8 cellular contexts compared by ENCODE assay signal in the genomic region with DNA sequence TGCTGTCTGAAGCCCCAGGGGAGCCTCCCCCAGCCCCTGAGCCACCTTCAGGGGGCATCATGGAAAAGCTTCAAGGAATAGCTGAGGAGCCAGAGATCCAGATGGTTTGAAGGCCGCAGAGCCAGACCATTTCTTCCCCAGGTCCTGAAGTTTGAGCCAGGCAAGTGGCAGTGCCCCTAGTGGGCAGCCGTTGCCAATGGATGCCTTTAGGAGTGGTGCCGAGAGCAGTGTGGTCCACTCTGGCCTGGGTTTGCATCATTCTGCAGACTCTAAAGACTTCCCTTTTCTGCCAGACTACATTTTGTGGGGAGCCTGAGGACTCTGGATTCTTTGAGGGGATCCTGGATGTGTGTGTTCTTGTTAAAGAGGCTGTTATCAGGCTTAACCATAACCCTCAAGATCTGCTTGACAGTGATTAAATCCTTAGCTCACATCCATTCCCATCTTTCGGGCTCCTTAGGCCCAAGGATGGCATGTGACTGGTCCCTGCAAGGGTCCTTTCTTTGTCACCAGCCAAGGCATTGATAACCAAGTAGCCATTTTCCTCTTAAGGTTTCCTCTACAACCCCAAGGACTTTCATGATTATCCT. TPM values are rescaled to one million over a fixed set of nuclear protein-coding genes. Genes with fewer than 3 reads are reported as not detected.
DNase-seq lines count a peak whose midpoint lies in the region; ATAC-seq and TF ChIP-seq lines count a peak whose summit lies in the region.

No MANE protein-coding gene starts in this region.

- H3K9ac ChIP-seq in MM.1S (ENCODE audit: low read length), result no peak overlapping the region

- H3K9me3 ChIP-seq in MM.1S (replicated peaks; ENCODE audit: insufficient read depth, low read length), result no peaks in the 10 kb centered on the region
- no peaks in the 10 kb centered on the region for H3K9me3 ChIP-seq in naive thymus-derived CD4-positive, alpha-beta T cell (ENCODE audit: control insufficient read depth in 2 of 3, low read length in 3 of 3)

- TF ChIP-seq CTCF in MM.1S (IDR thresholded peaks at IDR 0.05; ENCODE audit: low read length), result peak; percentile 51

- H3K9me3 Mint-ChIP-seq in naive thymus-derived CD4-positive, alpha-beta T cell, result no peaks in the 10 kb centered on the region

- peaks cover 13 to 37% (median 14%) of the 10 kb centered on the region in 5 donors for H3K36me3 Mint-ChIP-seq in naive thymus-derived CD4-positive, alpha-beta T cell

- no peaks in the 10 kb centered on the region; the same call in 1 of the 2 replicates for H3K27me3 ChIP-seq in MM.1S (replicated peaks; ENCODE audit: insufficient read depth, low read length)
- no peaks in the 10 kb centered on the region for H3K27me3 ChIP-seq in naive thymus-derived CD4-positive, alpha-beta T cell (ENCODE audit: control insufficient read depth in 2 of 2, insufficient read depth in 2 of 2, low read length in 2 of 2)

- H3K4me3 Mint-ChIP-seq in naive thymus-derived CD4-positive, alpha-beta T cell, result no peak overlapping the region

- CTCF ChIA-PET in naive thymus-derived CD4-positive, alpha-beta T cell (lab: Charles Lee), result interaction anchor here (0.7 kb wide), 1 partner anchor 11 kb away, joined by 4 read pairs; no protein-coding TSS in a partner anchor

- no peaks in the 10 kb centered on the region for H3K79me2 ChIP-seq in MM.1S (ENCODE audit: low read length)

- no peak overlapping the region for H3K4me3 ChIP-seq in MM.1S (ENCODE audit: low read length)
- no peak overlapping the region for H3K4me3 ChIP-seq in naive thymus-derived CD4-positive, alpha-beta T cell (ENCODE audit: low read length)

- H3K36me3 ChIP-seq in MM.1S (replicated peaks; ENCODE audit: insufficient read depth, low read length), result no peaks in the 10 kb centered on the region
- peaks cover 19 to 50% (median 26%) of the 10 kb centered on the region in 3 experiments for H3K36me3 ChIP-seq in naive thymus-derived CD4-positive, alpha-beta T cell (ENCODE audit: control insufficient read depth in 2 of 3, insufficient read depth in 3 of 3, low read length in 3 of 3)

- POLR2A ChIA-PET in naive thymus-derived CD4-positive, alpha-beta T cell (lab: Charles Lee), result interaction anchor here (1.1 to 1.9 kb wide), 2 partner anchors 12 to 39 kb away, joined by 3 to 7 read pairs; partner anchors contain the start of gene HINFP

- peaks cover 0 to 21% (median 6%) of the 10 kb centered on the region in 7 donors for H3K4me1 Mint-ChIP-seq in naive thymus-derived CD4-positive, alpha-beta T cell

- H3F3A ChIP-seq in MM.1S (ENCODE audit: insufficient read depth, low read length), result no peaks in the 10 kb centered on the region

- H3K4me1 ChIP-seq in MM.1S (ENCODE audit: low read length), result no peaks in the 10 kb centered on the region
- no peaks in the 10 kb centered on the region for H3K4me1 ChIP-seq in naive thymus-derived CD4-positive, alpha-beta T cell (ENCODE audit: control insufficient read depth in 2 of 2, insufficient read depth in 2 of 2, low read length in 2 of 2)

- peaks cover 0 to 10% (median 0%) of the 10 kb centered on the region in 5 donors for H3K27me3 Mint-ChIP-seq in naive thymus-derived CD4-positive, alpha-beta T cell

- H3K9me2 ChIP-seq in MM.1S (replicated peaks; ENCODE audit: insufficient read depth, low read length), result no peaks in the 10 kb centered on the region

- DNase-seq in D341Med (ENCODE audit: low spot score), result peak; percentile 65
- no peak for DNase-seq in MM.1S
- peak; percentile 28 for DNase-seq in cerebellum (ENCODE audit: low spot score)
- DNase-seq in naive thymus-derived CD4-positive, alpha-beta T cell, result no peak
- DNase-seq in COR-L47 (lab: John Stamatoyannopoulos, UW), result no peak
- no peak for DNase-seq in glomerular visceral epithelial cell (ENCODE audit: extremely low spot score)
- no peak for DNase-seq in mesenteric fat pad (ENCODE audit: low spot score)

- H4K20me1 ChIP-seq in MM.1S (ENCODE audit: insufficient read depth, low read length), result no peaks in the 10 kb centered on the region

- intact Hi-C loops in naive thymus-derived CD4-positive, alpha-beta T cell (cut with micrococcal nuclease), result no loop called here

- H3K27ac Mint-ChIP-seq in naive thymus-derived CD4-positive, alpha-beta T cell, result peak overlapping the region in 1 of 9 donors; percentile 20

- no peak overlapping the region for H3K4me2 ChIP-seq in MM.1S (ENCODE audit: low read depth, low read length)

- H3K27ac ChIP-seq in MM.1S (ENCODE audit: low read length), result no peak overlapping the region
- no peak overlapping the region for H3K27ac ChIP-seq in naive thymus-derived CD4-positive, alpha-beta T cell (ENCODE audit: low read depth, low read length)

- no peak overlapping the region for H2AFZ ChIP-seq in MM.1S (ENCODE audit: low read length)

- peak; percentile 82 for ATAC-seq in naive thymus-derived CD4-positive, alpha-beta T cell
- no peak for ATAC-seq in HG02938 (IDR thresholded peaks at IDR 0.05; ENCODE audit: unreplicated experiment)

RNA-seq across cellular contexts. Expression of gene HINFP, which starts 13.1 kb away (rescaled TPM):
- total RNA-seq in cerebellum (31.0 TPM), mesenteric fat pad (13.5 TPM)
- total RNA-seq in naive thymus-derived CD4-positive, alpha-beta T cell, result 10 to 100 TPM; 30.7 to 79.7 (median 42.7) TPM
- 10 to 100 TPM; 14.7 to 24.1 TPM for polyA plus RNA-seq in naive thymus-derived CD4-positive, alpha-beta T cell

RNA-seq across cellular contexts. Expression of gene ABCG4, which starts 14.4 kb away (rescaled TPM):
- total RNA-seq in cerebellum, result 4.0 TPM
- total RNA-seq in naive thymus-derived CD4-positive, alpha-beta T cell, result under 1 TPM in 1 of 5 experiments, not detected in 4; 0.13 TPM
- not detected for polyA plus RNA-seq in naive thymus-derived CD4-positive, alpha-beta T cell
- not detected for total RNA-seq in mesenteric fat pad

RNA-seq across cellular contexts. Expression of gene C2CD2L, which starts 27.3 kb away (rescaled TPM):
- total RNA-seq in cerebellum (6.2 TPM), mesenteric fat pad (11.0 TPM)
- total RNA-seq in naive thymus-derived CD4-positive, alpha-beta T cell, result 10 to 100 TPM; 24.7 to 40.7 (median 36.1) TPM
- polyA plus RNA-seq in naive thymus-derived CD4-positive, alpha-beta T cell, result 10 to 100 TPM in 1 of 2 donors, 1 to 10 TPM in 1; 2.7 to 10.2 TPM

RNA-seq across cellular contexts. Expression of gene DPAGT1, which starts 32.8 kb away (rescaled TPM):
- 12.0 TPM for total RNA-seq in cerebellum
- 10 to 100 TPM; 21.9 to 63.9 (median 37.9) TPM for total RNA-seq in naive thymus-derived CD4-positive, alpha-beta T cell
- 10 to 100 TPM; 25.0 to 32.6 TPM for polyA plus RNA-seq in naive thymus-derived CD4-positive, alpha-beta T cell
- 40.9 TPM for total RNA-seq in mesenteric fat pad

RNA-seq across cellular contexts. Expression of gene NLRX1, which starts 34.0 kb away (rescaled TPM):
- total RNA-seq in cerebellum (3.6 TPM), mesenteric fat pad (16.3 TPM)
- total RNA-seq in naive thymus-derived CD4-positive, alpha-beta T cell, result 10 to 100 TPM in 2 of 5 experiments, 1 to 10 TPM in 3; 8.3 to 19.5 (median 9.8) TPM
- 10 to 100 TPM in 1 of 2 donors, 1 to 10 TPM in 1; 6.5 to 10.6 TPM for polyA plus RNA-seq in naive thymus-derived CD4-positive, alpha-beta T cell

Comparison
In these comparisons a context has a peak if more than half of its experiments do, and no peak if none do; other contexts are left out.
1. DNase-seq: peak in D341Med (single experiment) and cerebellum (single experiment); none in MM.1S (single experiment), naive thymus-derived CD4-positive, alpha-beta T cell (0 of 9), COR-L47 (single experiment), glomerular visceral epithelial cell (single experiment) and mesenteric fat pad (single experiment).